In the genomic region with DNA sequence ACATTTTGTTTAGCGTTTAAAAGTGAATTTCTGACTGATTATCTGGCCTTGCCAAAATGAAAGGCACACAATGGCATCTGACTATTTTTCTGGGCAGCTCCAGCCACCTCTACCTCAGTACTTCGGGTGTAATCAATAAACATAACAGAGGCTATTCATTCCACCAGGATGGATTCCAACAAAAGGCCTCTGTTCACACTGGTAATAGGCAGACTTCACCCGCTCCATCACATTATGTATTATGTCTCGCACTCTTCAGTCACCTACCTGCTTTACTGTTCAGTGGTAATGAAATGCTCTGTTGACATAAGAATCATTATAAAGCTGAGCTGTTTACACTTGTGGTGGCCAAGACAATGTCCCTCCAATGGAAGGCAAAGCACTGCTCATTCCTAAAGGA, we compare ENCODE assay signal across 24 cellular contexts. TPM values are rescaled to one million over a fixed set of nuclear protein-coding genes. Genes with fewer than 3 reads are reported as not detected.
"Had no signal": no experiment of that assay in that cellular context is flagged by ENCODE, and none has a peak within 500 bp of the region (broad histone marks: within the 10 kb centered on the region; RNA-seq: fewer than 3 reads in every experiment).

No MANE protein-coding gene starts in this region.

- H3K4me1 ChIP-seq: adrenal gland had no signal

- DNase-seq: activated CD4-positive, CD25-positive, alpha-beta regulatory T cell; activated CD8-positive, alpha-beta memory T cell treated with anti-CD3 and anti-CD28 coated beads, Interleukin-2, amount 50 U/mL, for 4 hours; activated CD8-positive, alpha-beta T cell treated with anti-CD3 and anti-CD28 coated beads for 36 hours; activated naive CD4-positive, alpha-beta T cell treated with anti-CD3 and anti-CD28 coated beads, Interleukin-2, amount 50 U/mL, for 16 hours; activated naive CD8-positive, alpha-beta T cell treated with anti-CD3 and anti-CD28 coated beads, Interleukin-2, amount 10 ng/mL, durations not matched to agents 7 days and 5 days; activated T-cell treated with anti-CD3 and anti-CD28 coated beads, Interleukin-2, amount 50 U/mL, for 72 hours; adrenal gland; anterior cingulate cortex; central memory CD4-positive, alpha-beta T cell; Karpas-422; NCI-H1417 treated with DMSO at 0.1 percent for 48 hours; NCI-H1694; NCI-H2029; NCI-H524; RPMI8226; T-helper 1 cell had no signal

- H3K27ac ChIP-seq: adrenal gland, SK-N-MC, VCaP had no signal

- H3K4me3 ChIP-seq: adrenal gland, K562, SK-N-MC had no signal

- ATAC-seq: activated CD8-positive, alpha-beta T cell treated with anti-CD3 and anti-CD28 coated beads for 36 hours; activated T-cell treated with anti-CD3 and anti-CD28 coated beads, Interleukin-2, amount 50 U/mL, for 72 hours; K562; Panc1; Right ventricle myocardium inferior had no signal

- FAIRE-seq: bronchial epithelial cell, K562 had no signal

- H3K36me3 ChIP-seq: adrenal gland had no signal

- H3K27me3 ChIP-seq: adrenal gland had no signal

- H3K9me3 ChIP-seq: adrenal gland had no signal

RNA-seq across cellular contexts. Expression of a gene that starts 21.1 kb away (rescaled TPM):
- total RNA-seq: activated CD8-positive, alpha-beta T cell treated with anti-CD3 and anti-CD28 coated beads for 36 hours; activated naive CD8-positive, alpha-beta T cell treated with anti-CD3 and anti-CD28 coated beads, Interleukin-2, amount 10 ng/mL, durations not matched to agents 7 days and 5 days; K562; OCI-LY7; T-helper 2 cell treated with Interferon-gamma antibody and Interleukin-4, amounts not matched to agents 100 ng/mL and 5 ng/mL, for 36 hours had no signal
- polyA plus RNA-seq: K562 had no signal
